1 cellular context compared by ENCODE assay signal in genomic region chr2:9630001-9630749, GRCh38.
TF ChIP-seq lines count a peak whose summit lies in the region.

No MANE protein-coding gene starts in this region.

TF ChIP-seq in IMR-90, 13 proteins besides CTCF, POLR2A, EP300 and RAD21:
- TF ChIP-seq CHD1 (IDR thresholded peaks at IDR 0.05; ENCODE audit: low read depth, low read length) (no peak), BHLHE40 (IDR thresholded peaks at IDR 0.05; ENCODE audit: low read depth, low read length) (no peak; the same call in 1 of the 2 replicates), MAZ (IDR thresholded peaks at IDR 0.05; ENCODE audit: borderline replicate concordance, low read depth, low read length) (peak; percentile 51; the same call in 1 of the 2 replicates), FOS (IDR thresholded peaks at IDR 0.05; ENCODE audit: low read depth, low read length) (no peak)
TF ChIP-seq in IMR-90: peak in this region for 1.
